Comparison of ENCODE assay signal across 1 cellular context in genomic region chr9:120916573-120916972, GRCh38.
TF ChIP-seq lines count a peak whose summit lies in the region.

No MANE protein-coding gene starts in this region.

TF ChIP-seq in H1, 55 proteins besides CTCF, POLR2A, EP300 and RAD21 (continued from another document):
- TF ChIP-seq POLR2AphosphoS5 (IDR thresholded peaks at IDR 0.05; ENCODE audit: low read depth, low read length) (no peak), RBBP5 (IDR thresholded peaks at IDR 0.05; ENCODE audit: borderline replicate concordance, low read depth, low read length) (no peak), ATF3 (IDR thresholded peaks at IDR 0.05; ENCODE audit: insufficient read depth, low read depth, low read length) (0 out of 2 replicates have a peak, but pooled peaks have one; percentile 28)
